Comparison of ENCODE assay signal across 8 cellular contexts in the genomic region with DNA sequence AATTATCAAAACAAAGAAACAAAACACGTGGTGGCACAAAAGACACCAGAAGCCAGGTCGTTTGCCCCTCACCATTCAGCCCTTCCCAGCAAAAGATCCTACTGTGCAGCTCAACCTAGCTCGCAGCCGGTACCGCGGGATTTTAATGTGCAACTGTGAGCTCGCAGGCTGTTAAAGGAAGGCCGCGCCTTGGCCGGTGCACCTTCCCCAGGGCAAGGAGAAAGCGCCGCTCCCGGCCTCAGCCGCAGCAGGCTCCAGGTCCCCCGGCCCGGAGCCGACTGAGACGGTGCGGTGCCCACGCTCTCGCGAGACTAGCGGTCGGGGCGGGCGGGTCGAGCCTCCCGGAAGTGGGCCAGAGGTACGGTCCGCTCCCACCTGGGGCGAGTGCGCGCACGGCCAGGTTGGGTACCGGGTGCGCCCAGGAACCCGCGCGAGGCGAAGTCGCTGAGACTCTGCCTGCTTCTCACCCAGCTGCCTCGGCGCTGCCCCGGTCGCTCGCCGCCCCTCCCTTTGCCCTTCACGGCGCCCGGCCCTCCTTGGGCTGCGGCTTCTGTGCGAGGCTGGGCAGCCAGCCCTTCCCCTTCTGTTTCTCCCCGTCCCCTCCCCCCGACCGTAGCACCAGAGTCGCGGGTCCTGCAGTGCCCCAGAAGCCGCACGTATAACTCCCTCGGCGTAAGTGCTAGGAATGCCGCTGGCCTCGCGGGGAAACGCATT. TPM values are rescaled to one million over a fixed set of nuclear protein-coding genes. Genes with fewer than 3 reads are reported as not detected.
DNase-seq lines count a peak whose midpoint lies in the region; ATAC-seq lines count a peak whose summit lies in the region.

A gene (plus strand): TSS at position 618 of the 714 bp plus-strand sequence. CDS start 682 bp downstream, outside the sequence.

- H3K4me3 Mint-ChIP-seq in activated CD4-positive, alpha-beta T cell treated with anti-CD3 and anti-CD28 coated beads for 36 hours, result peak within 1 kb of the TSS; percentile 94

- H3K27me3 ChIP-seq in layer of hippocampus (ENCODE audit: control insufficient read depth, insufficient read depth, low read length), result no peaks in the 10 kb centered on the region

- peaks cover 19% of the 10 kb centered on the region for H3K36me3 Mint-ChIP-seq in activated CD4-positive, alpha-beta T cell treated with anti-CD3 and anti-CD28 coated beads for 36 hours (ENCODE audit: low read depth)

- H3K27ac Mint-ChIP-seq in activated CD4-positive, alpha-beta T cell treated with anti-CD3 and anti-CD28 coated beads for 36 hours, result peak within 1 kb of the TSS; percentile 96

- CTCF ChIA-PET in activated CD4-positive, alpha-beta T cell treated with anti-CD3 and anti-CD28 coated beads for 36 hours (lab: Charles Lee), result interaction anchor here (0.9 kb wide), 1 partner anchor 11 kb away, joined by 3 read pairs; no protein-coding TSS in a partner anchor

- POLR2A ChIA-PET in activated CD4-positive, alpha-beta T cell treated with anti-CD3 and anti-CD28 coated beads for 36 hours (lab: Charles Lee), result no interaction called here

- intact Hi-C loops in activated CD4-positive, alpha-beta T cell treated with anti-CD3 and anti-CD28 coated beads for 36 hours (cut with DNase I, micrococcal nuclease), result loop anchor here (1.0 to 5.0 kb wide), 9 partner anchors 42 to 503 kb away; a partner anchor contains a TSS

- peaks cover 35% of the 10 kb centered on the region for H3K4me1 Mint-ChIP-seq in activated CD4-positive, alpha-beta T cell treated with anti-CD3 and anti-CD28 coated beads for 36 hours

- DNase-seq in AG08396 (ENCODE audit: low spot score) (peak; percentile 90), NCI-H446 treated with DMSO at 0.1 percent for 48 hours (lab: John Stamatoyannopoulos, UW) (peak; percentile 53)
- peak; percentile 93 for DNase-seq in activated CD4-positive, alpha-beta T cell treated with anti-CD3 and anti-CD28 coated beads for 36 hours
- peak; percentile 88 for DNase-seq in stimulated activated CD4-positive, alpha-beta T cell treated with anti-CD3 and anti-CD28 coated beads, Interleukin-1b, Interleukin-23, amount 100 ng/mL, for 48 hours

- no peaks in the 10 kb centered on the region for H3K27me3 Mint-ChIP-seq in activated CD4-positive, alpha-beta T cell treated with anti-CD3 and anti-CD28 coated beads for 36 hours

- ATAC-seq in GM18907 (IDR thresholded peaks at IDR 0.05; ENCODE audit: unreplicated experiment), result peak; percentile 99
- peak; percentile 98 for ATAC-seq in HG03139 (IDR thresholded peaks at IDR 0.05; ENCODE audit: unreplicated experiment)
- peak; percentile 97 for ATAC-seq in activated CD4-positive, alpha-beta T cell treated with anti-CD3 and anti-CD28 coated beads for 36 hours

- H3K9me3 Mint-ChIP-seq in activated CD4-positive, alpha-beta T cell treated with anti-CD3 and anti-CD28 coated beads for 36 hours (ENCODE audit: low read depth), result no peaks in the 10 kb centered on the region

- H3K27ac ChIP-seq in cingulate gyrus (ENCODE audit: low read depth, low read length) (peak within 1 kb of the TSS; percentile 76), layer of hippocampus (ENCODE audit: low read depth, low read length) (peak within 1 kb of the TSS; percentile 74)

RNA-seq across cellular contexts. Expression of the gene that starts here (rescaled TPM):
- total RNA-seq in activated CD4-positive, alpha-beta T cell treated with anti-CD3 and anti-CD28 coated beads for 36 hours, result 10 to 100 TPM; 14.6 to 18.3 TPM

Comparison
In these comparisons a context has a peak if more than half of its experiments do, and no peak if none do; other contexts are left out.
1. Peak in every context shown above with its lines: DNase-seq, ATAC-seq and H3K27ac ChIP-seq.